Comparison of ENCODE assay signal across 1 cellular context in genomic region chr9:120438111-120438510, GRCh38.
TF ChIP-seq lines count a peak whose summit lies in the region.

No MANE protein-coding gene starts in this region.

TF ChIP-seq in liver, 16 proteins besides CTCF, POLR2A, EP300 and RAD21 (continued from another document):
- TF ChIP-seq REST (IDR thresholded peaks at IDR 0.05) (no peak), MAX (IDR thresholded peaks at IDR 0.05) (peak; percentile 24), NR2F2 (IDR thresholded peaks at IDR 0.05) (no peak), TAF1 (conservative IDR thresholded peaks at IDR 0.05) (no peak), FOXA1 (IDR thresholded peaks at IDR 0.05) (no peak), FOXA2 (IDR thresholded peaks at IDR 0.05) (peak; percentile 51), HNF4A (conservative IDR thresholded peaks at IDR 0.05) (peak in 1 of 2 donors; percentile 21), GABPA (IDR thresholded peaks at IDR 0.05 in 1 of 2, conservative IDR thresholded peaks at IDR 0.05 in 1 of 2) (no peak), SP1 (IDR thresholded peaks at IDR 0.05) (no peak), HNF4G (IDR thresholded peaks at IDR 0.05) (no peak), RXRA (IDR thresholded peaks at IDR 0.05) (peak in 1 of 2 donors; percentile 47), ATF3 (IDR thresholded peaks at IDR 0.05) (no peak), EGR1 (IDR thresholded peaks at IDR 0.05; ENCODE audit: low read depth in 2 of 2) (peak in 1 of 2 donors; percentile 34), JUND (IDR thresholded peaks at IDR 0.05) (peak; percentile 24 to 72)
